ENCODE assay signal across 22 cellular contexts in genomic region chr17:80842456-80843053, GRCh38.
A peak's percentile ranks its signal among the peaks of the same experiment; 100 is the strongest.
DNase-seq lines count a peak whose midpoint lies in the region; ATAC-seq and TF ChIP-seq lines count a peak whose summit lies in the region.
"Had no signal": no experiment of that assay in that cellular context is flagged by ENCODE, and none has a peak within 500 bp of the region (broad histone marks: within the 10 kb centered on the region; RNA-seq: fewer than 3 reads in every experiment).

No MANE protein-coding gene starts in this region.

- H3K9me3 Mint-ChIP-seq in activated T-cell treated with anti-CD3 and anti-CD28 coated beads, Interleukin-2, amount 50 U/mL, for 72 hours = peaks cover 0 to 2% of the 10 kb centered on the region in 2 donors
- H3K9me3 Mint-ChIP-seq in activated T-cell treated with anti-CD3 and anti-CD28 coated beads, Interleukin-2, amount 50 U/mL, for 24 hours = no peaks in the 10 kb centered on the region
- H3K9me3 Mint-ChIP-seq in activated naive CD8-positive, alpha-beta T cell treated with anti-CD3 and anti-CD28 coated beads, Interleukin-2, amount 50 U/mL, for 24 hours = no peaks in the 10 kb centered on the region
- no peaks in the 10 kb centered on the region for H3K9me3 Mint-ChIP-seq in progenitor cell of endocrine pancreas (ENCODE audit: low read depth)
- H3K9me3 Mint-ChIP-seq: activated CD4-positive, alpha-beta memory T cell treated with anti-CD3 and anti-CD28 coated beads, Interleukin-2, amount 10 ng/mL, durations not matched to agents 7 days and 5 days had no signal

- H3K36me3 Mint-ChIP-seq in activated T-cell treated with anti-CD3 and anti-CD28 coated beads, Interleukin-2, amount 50 U/mL, for 72 hours (ENCODE audit: insufficient read depth in 2 of 2) = peaks cover 3 to 17% of the 10 kb centered on the region in 2 donors
- H3K36me3 Mint-ChIP-seq in activated T-cell treated with anti-CD3 and anti-CD28 coated beads, Interleukin-2, amount 50 U/mL, for 24 hours (ENCODE audit: low read depth) = peaks cover 40% of the 10 kb centered on the region
- H3K36me3 Mint-ChIP-seq in activated naive CD8-positive, alpha-beta T cell treated with anti-CD3 and anti-CD28 coated beads, Interleukin-2, amount 50 U/mL, for 24 hours (ENCODE audit: low read depth) = peaks cover 19% of the 10 kb centered on the region
- peaks cover 7% of the 10 kb centered on the region for H3K36me3 Mint-ChIP-seq in progenitor cell of endocrine pancreas (ENCODE audit: insufficient read depth)

- peak overlapping the region; percentile 11 for H3K27ac Mint-ChIP-seq in activated T-cell treated with anti-CD3 and anti-CD28 coated beads, Interleukin-2, amount 50 U/mL, for 72 hours
- no peak overlapping the region for H3K27ac Mint-ChIP-seq in activated T-cell treated with anti-CD3 and anti-CD28 coated beads, Interleukin-2, amount 50 U/mL, for 24 hours
- peak overlapping the region; percentile 39 for H3K27ac Mint-ChIP-seq in activated naive CD8-positive, alpha-beta T cell treated with anti-CD3 and anti-CD28 coated beads, Interleukin-2, amount 50 U/mL, for 24 hours
- peak overlapping the region; percentile 59 for H3K27ac Mint-ChIP-seq in progenitor cell of endocrine pancreas
- H3K27ac Mint-ChIP-seq: activated CD4-positive, alpha-beta memory T cell treated with anti-CD3 and anti-CD28 coated beads, Interleukin-2, amount 10 ng/mL, durations not matched to agents 7 days and 5 days; CD14-positive monocyte had no signal

- H3K4me1 Mint-ChIP-seq in activated T-cell treated with anti-CD3 and anti-CD28 coated beads, Interleukin-2, amount 50 U/mL, for 72 hours (ENCODE audit: low read depth) = peaks cover 18% of the 10 kb centered on the region
- H3K4me1 Mint-ChIP-seq in activated T-cell treated with anti-CD3 and anti-CD28 coated beads, Interleukin-2, amount 50 U/mL, for 24 hours (ENCODE audit: low read depth) = peaks cover 28% of the 10 kb centered on the region
- peaks cover 23% of the 10 kb centered on the region for H3K4me1 Mint-ChIP-seq in activated naive CD8-positive, alpha-beta T cell treated with anti-CD3 and anti-CD28 coated beads, Interleukin-2, amount 50 U/mL, for 24 hours
- peaks cover 2% of the 10 kb centered on the region for H3K4me1 Mint-ChIP-seq in progenitor cell of endocrine pancreas (ENCODE audit: low read depth)

- ATAC-seq in activated T-cell treated with anti-CD3 and anti-CD28 coated beads, Interleukin-2, amount 50 U/mL, for 72 hours (replicated peaks in 1 of 2) = no peak
- ATAC-seq in activated naive CD8-positive, alpha-beta T cell treated with anti-CD3 and anti-CD28 coated beads, Interleukin-2, amount 50 U/mL, for 24 hours = no peak
- ATAC-seq in GM18517 (IDR thresholded peaks at IDR 0.05; ENCODE audit: unreplicated experiment) = no peak
- ATAC-seq: esophagus mucosa, Right ventricle myocardium inferior had no signal

- TF ChIP-seq CTCF in progenitor cell of endocrine pancreas (IDR thresholded peaks at IDR 0.05; ENCODE audit: unreplicated experiment) = no peak

- no peak overlapping the region for H3K4me3 Mint-ChIP-seq in activated T-cell treated with anti-CD3 and anti-CD28 coated beads, Interleukin-2, amount 50 U/mL, for 72 hours
- H3K4me3 Mint-ChIP-seq in activated T-cell treated with anti-CD3 and anti-CD28 coated beads, Interleukin-2, amount 50 U/mL, for 24 hours = no peak overlapping the region
- H3K4me3 Mint-ChIP-seq in activated naive CD8-positive, alpha-beta T cell treated with anti-CD3 and anti-CD28 coated beads, Interleukin-2, amount 50 U/mL, for 24 hours = no peak overlapping the region
- H3K4me3 Mint-ChIP-seq in progenitor cell of endocrine pancreas (ENCODE audit: low read depth) = no peak overlapping the region
- H3K4me3 Mint-ChIP-seq: activated CD4-positive, alpha-beta memory T cell treated with anti-CD3 and anti-CD28 coated beads, Interleukin-2, amount 10 ng/mL, durations not matched to agents 7 days and 5 days; CD14-positive monocyte had no signal

- no peaks in the 10 kb centered on the region for H3K27me3 Mint-ChIP-seq in activated T-cell treated with anti-CD3 and anti-CD28 coated beads, Interleukin-2, amount 50 U/mL, for 72 hours (ENCODE audit: low read depth)
- H3K27me3 Mint-ChIP-seq in activated T-cell treated with anti-CD3 and anti-CD28 coated beads, Interleukin-2, amount 50 U/mL, for 24 hours = no peaks in the 10 kb centered on the region
- H3K27me3 Mint-ChIP-seq in activated naive CD8-positive, alpha-beta T cell treated with anti-CD3 and anti-CD28 coated beads, Interleukin-2, amount 50 U/mL, for 24 hours = no peaks in the 10 kb centered on the region
- H3K27me3 Mint-ChIP-seq in progenitor cell of endocrine pancreas = no peaks in the 10 kb centered on the region
- H3K27me3 Mint-ChIP-seq: activated CD4-positive, alpha-beta memory T cell treated with anti-CD3 and anti-CD28 coated beads, Interleukin-2, amount 10 ng/mL, durations not matched to agents 7 days and 5 days had no signal

- DNase-seq in activated T-cell treated with anti-CD3 and anti-CD28 coated beads, Interleukin-2, amount 50 U/mL, for 72 hours = no peak
- no peak for DNase-seq in activated T-cell treated with anti-CD3 and anti-CD28 coated beads, Interleukin-2, amount 50 U/mL, for 24 hours
- peak; percentile 67 for DNase-seq in NCI-H1694 treated with DMSO at 0.1 percent for 48 hours (lab: John Stamatoyannopoulos, UW)
- no peak for DNase-seq in activated naive CD8-positive, alpha-beta T cell treated with anti-CD3 and anti-CD28 coated beads, Interleukin-2, amount 50 U/mL, for 24 hours
- no peak for DNase-seq in progenitor cell of endocrine pancreas (ENCODE audit: low spot score, unreplicated experiment)
- no peak for DNase-seq in iPS-NIHi7 (ENCODE audit: extremely low spot score)
- no peak for DNase-seq in SKM-1 (lab: John Stamatoyannopoulos, UW; ENCODE audit: unreplicated experiment)
- DNase-seq: ACHN; activated CD4-positive, alpha-beta memory T cell treated with anti-CD3 and anti-CD28 coated beads, Interleukin-2, amount 10 ng/mL, durations not matched to agents 7 days and 5 days; activated naive CD4-positive, alpha-beta T cell treated with anti-CD3 and anti-CD28 coated beads, Interleukin-2, amount 50 U/mL, for 16 hours; cerebellar nuclear complex; DMS53; effector memory CD4-positive, alpha-beta T cell; mesendoderm; NCI-H526 treated with DMSO at 0.1 percent for 48 hours; stimulated activated CD4-positive, alpha-beta T cell treated with anti-CD3 and anti-CD28 coated beads, Interleukin-2, amount 100 ng/mL, for 24 hours; stimulated activated naive CD4-positive, alpha-beta T cell; thyroid gland had no signal
